ENCODE assay signal across 11 cellular contexts in genomic region chr12:68012712-68013111, GRCh38. TPM values are rescaled to one million over a fixed set of nuclear protein-coding genes. Genes with fewer than 3 reads are reported as not detected.
DNase-seq lines count a peak whose midpoint lies in the region; ATAC-seq and TF ChIP-seq lines count a peak whose summit lies in the region.
"Had no signal": no experiment of that assay in that cellular context is flagged by ENCODE, and none has a peak within 500 bp of the region (broad histone marks: within the 10 kb centered on the region; RNA-seq: fewer than 3 reads in every experiment).

No MANE protein-coding gene starts in this region.

- no peak overlapping the region for H3K4me3 Mint-ChIP-seq in HFFc6

- H3K9me3 ChIP-seq in GM23248 (ENCODE audit: low read depth) (no peaks in the 10 kb centered on the region), mesenchymal stem cell (ENCODE audit: control insufficient read depth, low read length) (no peaks in the 10 kb centered on the region)

- H3K14ac ChIP-seq in mesenchymal stem cell (ENCODE audit: low read length in 2 of 2), result no peak overlapping the region

- 94 to 96% methylated on average over 2 of the region's 2 CpGs for WGBS in GM23248 (ENCODE audit: low coverage in 1 of 2, low lambda C conversion rate in 2 of 2, missing lambda C conversion rate in 2 of 2), 2 experiments
- 83% methylated on average over 2 of the region's 2 CpGs for WGBS in mesenchymal stem cell

- H2BK5ac ChIP-seq in mesenchymal stem cell (ENCODE audit: low read depth, low read length, poor library complexity, severe bottlenecking), result no peak overlapping the region

- no peaks in the 10 kb centered on the region for H3K27me3 ChIP-seq in GM23248 (replicated peaks; ENCODE audit: insufficient read depth)
- peaks cover 0 to 6% of the 10 kb centered on the region in 2 experiments for H3K27me3 ChIP-seq in mesenchymal stem cell (ENCODE audit: control insufficient read depth in 1 of 2, insufficient read depth in 1 of 2, low read length in 2 of 2)

- no peaks in the 10 kb centered on the region for H4K20me1 ChIP-seq in GM23248 (ENCODE audit: insufficient read depth)

- H3K27ac Mint-ChIP-seq in HFFc6, result no peak overlapping the region

- no peak overlapping the region for H3K4ac ChIP-seq in mesenchymal stem cell (ENCODE audit: low read depth in 1 of 2, low read length in 2 of 2)

- H3K4me3 ChIP-seq in GM23248, result no peak overlapping the region
- no peak overlapping the region for H3K4me3 ChIP-seq in mesenchymal stem cell (ENCODE audit: insufficient read depth in 1 of 2, low read depth in 1 of 2, low read length in 2 of 2)

- no peaks in the 10 kb centered on the region for H3K36me3 ChIP-seq in GM23248 (ENCODE audit: low read depth)
- no peaks in the 10 kb centered on the region for H3K36me3 ChIP-seq in mesenchymal stem cell (ENCODE audit: control insufficient read depth in 1 of 2, insufficient read depth in 2 of 2, low read depth in 1 of 2, low read length in 2 of 2)

- H2AK5ac ChIP-seq in mesenchymal stem cell (ENCODE audit: low read length, severe bottlenecking), result no peak overlapping the region

- H2BK12ac ChIP-seq in mesenchymal stem cell (ENCODE audit: low read length in 2 of 2), result no peak overlapping the region

- H3K9ac ChIP-seq in GM23248, result no peak overlapping the region
- H3K9ac ChIP-seq in mesenchymal stem cell (ENCODE audit: low read length), result no peak overlapping the region

- no peak overlapping the region for H3K18ac ChIP-seq in mesenchymal stem cell (ENCODE audit: low read depth in 1 of 2, low read length in 2 of 2)

- no peak overlapping the region for H2BK15ac ChIP-seq in mesenchymal stem cell (ENCODE audit: low read depth, poor library complexity, severe bottlenecking)

- H2AFZ ChIP-seq in GM23248, result no peak overlapping the region
- no peak overlapping the region for H2AFZ ChIP-seq in mesenchymal stem cell (ENCODE audit: low read depth, low read length)

- no peak overlapping the region for H4K8ac ChIP-seq in mesenchymal stem cell (ENCODE audit: low read length)

- DNase-seq in GM23248, result peak; percentile 21
- peak; percentile 15 for DNase-seq in mesenchymal stem cell
- DNase-seq in HFFc6, result no peak
- DNase-seq in activated CD4-positive, alpha-beta T cell treated with anti-CD3 and anti-CD28 coated beads, Interleukin-2, amount 50 U/mL, for 4 hours, result no peak
- no peak for DNase-seq in stimulated activated naive CD4-positive, alpha-beta T cell (lab: John Stamatoyannopoulos, UW)
- no peak for DNase-seq in UCSD-AML1 (lab: John Stamatoyannopoulos, UW; ENCODE audit: unreplicated experiment)
- DNase-seq: aorta, left colon had no signal

- H3K4me1 ChIP-seq in GM23248 (ENCODE audit: insufficient read depth) (peaks cover 21% of the 10 kb centered on the region), mesenchymal stem cell (ENCODE audit: control insufficient read depth, insufficient read depth, low read depth, low read length) (no peaks in the 10 kb centered on the region)

- 0 out of 2 replicates have a peak, but pooled peaks cover 8% of the 10 kb centered on the region for H3F3A ChIP-seq in GM23248 (ENCODE audit: insufficient read depth)

- no peaks in the 10 kb centered on the region for H3K36me3 Mint-ChIP-seq in HFFc6 (ENCODE audit: low read depth)

- no peaks in the 10 kb centered on the region for H3K79me2 ChIP-seq in GM23248 (ENCODE audit: insufficient read depth)

- ATAC-seq in GM18868 (IDR thresholded peaks at IDR 0.05; ENCODE audit: unreplicated experiment) (peak; percentile 76), HG03520 (IDR thresholded peaks at IDR 0.05; ENCODE audit: unreplicated experiment) (peak; percentile 76)
- ATAC-seq: left colon had no signal

- H2BK120ac ChIP-seq in mesenchymal stem cell (ENCODE audit: low read depth, low read length), result no peak overlapping the region

- H4K91ac ChIP-seq in mesenchymal stem cell (ENCODE audit: low read length), result no peak overlapping the region

- peaks cover 19% of the 10 kb centered on the region for H3K4me1 Mint-ChIP-seq in HFFc6 (ENCODE audit: low read depth)

- no peak overlapping the region for H3K23ac ChIP-seq in mesenchymal stem cell (ENCODE audit: low read length in 2 of 2)

- H3K9me3 Mint-ChIP-seq in HFFc6, result no peaks in the 10 kb centered on the region

- H3K27me3 Mint-ChIP-seq in HFFc6 (ENCODE audit: insufficient read depth), result peaks cover 4% of the 10 kb centered on the region; the same call in 1 of the 2 replicates

- no peaks in the 10 kb centered on the region for H3K79me1 ChIP-seq in mesenchymal stem cell (replicated peaks; ENCODE audit: low read length, poor library complexity, severe bottlenecking)

- TF ChIP-seq CTCF in HFFc6 (IDR thresholded peaks at IDR 0.05), result no peak

- H3K27ac ChIP-seq in GM23248, result no peak overlapping the region
- H3K27ac ChIP-seq in mesenchymal stem cell (ENCODE audit: low read length, poor library complexity, severe bottlenecking), result no peak overlapping the region

- H3K4me2 ChIP-seq in GM23248 (ENCODE audit: unreplicated experiment) (no peak overlapping the region), mesenchymal stem cell (ENCODE audit: low read length, poor library complexity, severe bottlenecking) (no peak overlapping the region)

- H3K9me2 ChIP-seq in GM23248 (ENCODE audit: insufficient read depth), result no peaks in the 10 kb centered on the region

- in situ Hi-C loops in GM23248 (cut with MboI), result no loop called here

RNA-seq across cellular contexts. Expression of gene IFNG-AS1, which starts 23.5 kb away (rescaled TPM):
- total RNA-seq in GM23248 (2014; rRNA removed; shearing (Covaris generic)), result not detected in 2 replicates
- polyA plus RNA-seq in GM23248 (2016; fragmentation: Nextera tagmentation; extraction: Ambion mirVana), result not detected in 2 replicates
- polyA plus RNA-seq in mesenchymal stem cell (2013, experiment 1 of 2), result not detected
- not detected for polyA plus RNA-seq in mesenchymal stem cell (2013, experiment 2 of 2)
- total RNA-seq in HFFc6 (2021; fragmentation: NEBNext Ultra II Directional; extraction: Animal tissue kit (Norgen Biotek cat#: 25700)), result not detected
- total RNA-seq: pulmonary artery endothelial cell had no signal
- polyA plus RNA-seq: aorta had no signal

Comparison
In these comparisons a context has a peak if more than half of its experiments do, and no peak if none do; other contexts are left out.
1. DNase-seq: peak in GM23248 (single experiment) and mesenchymal stem cell (single experiment); none in HFFc6 (single experiment), activated CD4-positive, alpha-beta T cell treated with anti-CD3 and anti-CD28 coated beads, Interleukin-2, amount 50 U/mL, for 4 hours (0 of 2), stimulated activated naive CD4-positive, alpha-beta T cell (0 of 6) and UCSD-AML1 (single experiment).